In genomic region chr10:133335238-133336122, GRCh38 we compare ENCODE assay signal across 8 cellular contexts. TPM values are rescaled to one million over a fixed set of nuclear protein-coding genes. Genes with fewer than 3 reads are reported as not detected.
DNase-seq lines count a peak whose midpoint lies in the region; ATAC-seq and TF ChIP-seq lines count a peak whose summit lies in the region.

No MANE protein-coding gene starts in this region.

- peak overlapping the region; percentile 36 to 76; a peak in 4 of 5 replicates for H3K4me3 Mint-ChIP-seq in H9

- no peak overlapping the region for H2AFZ ChIP-seq in H9 (ENCODE audit: low read length)
- no peak overlapping the region for H2AFZ ChIP-seq in PC-9

- no peak overlapping the region for H3K4ac ChIP-seq in H9 (ENCODE audit: low read depth, low read length)

- no peak overlapping the region for H2BK5ac ChIP-seq in H9 (ENCODE audit: insufficient read length, low read length)

- no peaks in the 10 kb centered on the region for H3K79me2 ChIP-seq in H9 (ENCODE audit: insufficient read depth, low read length)
- no peaks in the 10 kb centered on the region for H3K79me2 ChIP-seq in PC-9 (ENCODE audit: low read depth)

- H3K23ac ChIP-seq in H9 (ENCODE audit: insufficient read length, low read depth, low read length), result no peak overlapping the region

- POLR2A ChIA-PET in PC-9 (lab: Charles Lee; ENCODE audit: unreplicated experiment), result no interaction called here

- H3K4me1 ChIP-seq in H9 (ENCODE audit: insufficient read depth, low read length) (no peaks in the 10 kb centered on the region), PC-9 (replicated peaks; ENCODE audit: insufficient read depth) (no peaks in the 10 kb centered on the region)

- no peak overlapping the region for H3T11ph ChIP-seq in H9 (ENCODE audit: low read length)

- no TSS peak for BruUV-seq in PC-9 (replicated peaks; lab: Mats Ljungman, UMichigan)

- H3F3A ChIP-seq in PC-9 (ENCODE audit: insufficient read depth, low read depth), result no peaks in the 10 kb centered on the region

- no peaks in the 10 kb centered on the region for H3K9me3 ChIP-seq in H9 (ENCODE audit: control insufficient read depth, low read depth, low read length)
- no peaks in the 10 kb centered on the region for H3K9me3 ChIP-seq in PC-9 (ENCODE audit: insufficient read depth, low read depth)

- peak overlapping the region; percentile 52 for H3K18ac ChIP-seq in H9 (ENCODE audit: insufficient read length, low read depth, low read length)

- H3K56ac ChIP-seq in H9 (ENCODE audit: insufficient read length, low read depth, low read length), result no peak overlapping the region

- CTCF ChIA-PET in PC-9 (lab: Charles Lee), result no interaction called here

- WGBS in H9 (ENCODE audit: extremely low coverage, insufficient read length, low lambda C conversion rate), result no CpG with 5 or more reads among the region's 76 CpGs

- intact Hi-C loops in PC-9 (cut with micrococcal nuclease; ENCODE audit: unreplicated experiment), result no loop called here

- no peak for ATAC-seq in GM18861 (IDR thresholded peaks at IDR 0.05; ENCODE audit: unreplicated experiment)
- ATAC-seq in GM19328 (IDR thresholded peaks at IDR 0.05; ENCODE audit: unreplicated experiment), result no peak

- no peak overlapping the region for H2AK5ac ChIP-seq in H9 (ENCODE audit: insufficient read length, low read length)

- H3K14ac ChIP-seq in H9 (ENCODE audit: insufficient read depth, low read length), result no peak overlapping the region

- H3K27ac Mint-ChIP-seq in H9, result no peak overlapping the region

- H3K4me2 ChIP-seq in H9 (ENCODE audit: insufficient read depth, insufficient read length, low read length), result peak overlapping the region; percentile 20
- no peak overlapping the region for H3K4me2 ChIP-seq in PC-9

- H4K8ac ChIP-seq in H9 (replicated peaks; ENCODE audit: insufficient read length, low read depth, low read length), result no peak overlapping the region

- no peaks in the 10 kb centered on the region for H3K79me1 ChIP-seq in H9 (ENCODE audit: insufficient read depth, low read depth, low read length, poor library complexity, severe bottlenecking)

- H3K9ac ChIP-seq in H9 (ENCODE audit: extremely low read depth, insufficient read length, low read length), result no peak overlapping the region

- no peak overlapping the region for H2BK20ac ChIP-seq in H9 (ENCODE audit: low read depth, low read length, poor library complexity, severe bottlenecking)

- H3K27ac ChIP-seq in H9 (ENCODE audit: insufficient read length, low read depth, low read length), result no peak overlapping the region
- H3K27ac ChIP-seq in layer of hippocampus (ENCODE audit: low read depth, low read length), result peak overlapping the region; percentile 52
- no peak overlapping the region for H3K27ac ChIP-seq in PC-9

- H2BK120ac ChIP-seq in H9 (ENCODE audit: low read depth, low read length, poor library complexity, severe bottlenecking), result no peak overlapping the region

- no peak overlapping the region for H2BK15ac ChIP-seq in H9 (ENCODE audit: low read depth, low read length)

- no peak overlapping the region for H4K5ac ChIP-seq in H9 (ENCODE audit: insufficient read length, low read depth, low read length)

- H4K20me1 ChIP-seq in H9 (ENCODE audit: control insufficient read depth, insufficient read depth, insufficient read length) (no peaks in the 10 kb centered on the region), PC-9 (ENCODE audit: insufficient read depth) (no peaks in the 10 kb centered on the region)

- H3K36me3 Mint-ChIP-seq in H9 (ENCODE audit: insufficient read depth in 1 of 3, low read depth in 3 of 3), result no peaks in the 10 kb centered on the region

- no peak overlapping the region for H3K4me3 ChIP-seq in PC-9

- no peak overlapping the region for H4K91ac ChIP-seq in H9 (ENCODE audit: insufficient read length, low read depth, low read length)

- no peak overlapping the region for H2BK12ac ChIP-seq in H9 (ENCODE audit: insufficient read length, low read depth, low read length)

- H3K4me1 Mint-ChIP-seq in H9, result peaks cover 0 to 2% of the 10 kb centered on the region in 2 experiments; a peak in 1 of 4 replicates

- TF ChIP-seq CTCF in H9 (conservative IDR thresholded peaks at IDR 0.05) (no peak), PC-9 (conservative IDR thresholded peaks at IDR 0.05) (no peak)

- H3K23me2 ChIP-seq in H9 (ENCODE audit: insufficient read length, low read depth, low read length, poor library complexity, severe bottlenecking), result peaks cover 9% of the 10 kb centered on the region

- H3K27me3 Mint-ChIP-seq in H9 (ENCODE audit: low read depth), result peaks cover 47% of the 10 kb centered on the region

- peaks cover 13% of the 10 kb centered on the region in 2 experiments for H3K9me3 Mint-ChIP-seq in H9

- DNase-seq in H9, result peak; percentile 65
- DNase-seq in activated CD4-positive, alpha-beta T cell treated with anti-CD3 and anti-CD28 coated beads for 4 hours, result peak; percentile 82 to 83
- peak; percentile 82 for DNase-seq in cerebellum (ENCODE audit: low spot score)
- peak; percentile 78 for DNase-seq in stimulated activated CD4-positive, alpha-beta T cell treated with anti-CD3 and anti-CD28 coated beads, Interleukin-2, amount 100 ng/mL, for 4 hours (ENCODE audit: low read depth)
- no peak for DNase-seq in PC-9

- H3K36me3 ChIP-seq in PC-9 (ENCODE audit: low read depth), result no peaks in the 10 kb centered on the region

- H3K27me3 ChIP-seq in H9 (ENCODE audit: insufficient read depth, low read length) (peaks cover 44% of the 10 kb centered on the region), layer of hippocampus (ENCODE audit: control insufficient read depth, insufficient read depth, low read length) (peaks cover 24% of the 10 kb centered on the region), PC-9 (ENCODE audit: insufficient read depth, low read depth) (peaks cover 15% of the 10 kb centered on the region)

- H3K9me2 ChIP-seq in PC-9 (ENCODE audit: insufficient read depth), result no peaks in the 10 kb centered on the region

RNA-seq across cellular contexts. Expression of gene CALY, which starts 1.2 kb away (rescaled TPM):
- total RNA-seq in H9 (2021) (1.9 and 2.9 TPM in 2 replicates), cerebellum (6.6 TPM), PC-9 (2021) (not detected in 2 replicates)

RNA-seq across cellular contexts. Expression of gene PRAP1, which starts 11.7 kb away (rescaled TPM):
- total RNA-seq in H9 (2021), result 0.81 and 1.2 TPM in 2 replicates
- total RNA-seq in cerebellum, result not detected
- total RNA-seq in PC-9 (2021), result not detected in 2 replicates

RNA-seq across cellular contexts. Expression of gene FUOM, which starts 22.3 kb away (rescaled TPM):
- total RNA-seq in H9 (2021), result 39.6 and 41.8 TPM in 2 replicates
- 2.6 TPM for total RNA-seq in cerebellum
- 7.4 and 12.5 TPM in 2 replicates for total RNA-seq in PC-9 (2021)

RNA-seq across cellular contexts. Expression of gene ZNF511, which starts 26.8 kb away (rescaled TPM):
- total RNA-seq in H9 (2021) (83.6 and 89.4 TPM in 2 replicates), cerebellum (8.9 TPM), PC-9 (2021) (40.1 and 44.7 TPM in 2 replicates)

RNA-seq across cellular contexts. Expression of gene TUBGCP2, which starts 26.8 kb away (rescaled TPM):
- total RNA-seq in H9 (2021), result 52.4 and 53.5 TPM in 2 replicates
- total RNA-seq in cerebellum, result 37.8 TPM
- 40.7 and 52.8 TPM in 2 replicates for total RNA-seq in PC-9 (2021)

Comparison
In these comparisons a context has a peak if more than half of its experiments do, and no peak if none do; other contexts are left out.
1. DNase-seq: peak in H9 (single experiment), activated CD4-positive, alpha-beta T cell treated with anti-CD3 and anti-CD28 coated beads for 4 hours (2 of 2), cerebellum (single experiment) and stimulated activated CD4-positive, alpha-beta T cell treated with anti-CD3 and anti-CD28 coated beads, Interleukin-2, amount 100 ng/mL, for 4 hours (single experiment); none in PC-9 (0 of 2).